ENCODE assay signal across 15 cellular contexts in the genomic region with DNA sequence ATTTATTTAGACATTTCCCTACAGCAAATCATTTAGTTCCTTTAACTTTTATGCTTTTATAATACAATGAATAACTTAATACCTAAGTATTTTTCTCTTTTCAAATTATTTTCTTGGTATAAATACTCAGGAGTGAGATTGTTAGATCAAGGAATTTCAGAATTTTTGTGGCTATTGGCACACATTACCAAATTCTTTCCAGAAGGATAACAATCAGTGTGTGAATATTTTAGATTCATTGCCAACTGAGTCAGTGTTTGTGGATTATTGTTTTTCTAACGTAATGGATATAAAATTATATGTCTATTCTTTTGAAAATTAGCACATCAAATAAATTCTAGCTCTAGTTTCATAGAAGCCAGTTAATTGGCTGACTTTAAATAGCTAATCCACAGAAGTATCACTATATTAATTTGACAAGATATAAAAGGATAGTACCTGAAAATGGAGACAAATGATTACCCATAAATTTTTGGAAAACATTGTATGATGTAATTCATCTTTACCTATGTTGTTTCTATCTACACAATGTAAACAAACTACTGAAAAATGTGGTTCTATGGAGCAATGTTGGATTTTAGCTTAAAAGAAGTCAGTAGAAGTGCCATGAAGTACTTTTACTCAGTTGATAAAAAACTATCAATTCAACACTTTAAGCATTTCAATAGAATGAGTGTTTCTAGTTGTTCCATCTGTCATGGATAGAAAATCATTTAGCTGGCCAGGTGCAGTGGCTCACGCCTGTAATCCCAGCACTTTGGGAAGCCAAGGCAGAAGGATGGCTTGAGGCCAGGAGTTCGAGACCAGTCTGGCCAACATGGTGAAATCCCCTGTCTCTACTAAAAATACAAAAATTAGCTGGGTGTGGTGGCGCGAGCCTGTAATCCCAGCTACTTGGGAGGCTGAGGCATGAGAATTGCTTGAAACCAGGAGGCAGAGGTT.
A peak's percentile ranks its signal among the peaks of the same experiment; 100 is the strongest.
DNase-seq lines count a peak whose midpoint lies in the region; ATAC-seq and TF ChIP-seq lines count a peak whose summit lies in the region.
"Had no signal": no experiment of that assay in that cellular context is flagged by ENCODE, and none has a peak within 500 bp of the region (broad histone marks: within the 10 kb centered on the region; RNA-seq: fewer than 3 reads in every experiment).

No MANE protein-coding gene starts in this region.

- ATAC-seq in right lobe of liver = no peak
- no peak for ATAC-seq in GM18858 (IDR thresholded peaks at IDR 0.05; ENCODE audit: unreplicated experiment)
- ATAC-seq: foreskin keratinocyte had no signal

- intact Hi-C loops in right lobe of liver (cut with DNase I) = no loop called here

- H3K9me3 ChIP-seq in right lobe of liver = no peaks in the 10 kb centered on the region

- DNase-seq in AG09319 (ENCODE audit: extremely low read depth, low read depth) (peak; percentile 22), LHCN-M2 (ENCODE audit: low read depth) (peak; percentile 59), choroid plexus epithelial cell (ENCODE audit: low read depth) (peak; percentile 71), kidney glomerular epithelial cell (lab: John Stamatoyannopoulos, UW) (peak; percentile 62), right lobe of liver (no peak), AML-193 (lab: John Stamatoyannopoulos, UW) (no peak), NCI-H1417 treated with DMSO at 0.1 percent for 48 hours (lab: John Stamatoyannopoulos, UW) (no peak)
- DNase-seq: activated naive CD4-positive, alpha-beta T cell; cerebellar nuclear complex; islet precursor cell; retina; stimulated activated CD4-positive, alpha-beta T cell treated with anti-CD3 and anti-CD28 coated beads, Interleukin-4, amount 100 ng/mL, for 1 hour had no signal

- H3K27me3 ChIP-seq in right lobe of liver = no peaks in the 10 kb centered on the region
- H3K27me3 ChIP-seq: foreskin keratinocyte had no signal

- no peak for TF ChIP-seq POLR2A in right lobe of liver (IDR thresholded peaks at IDR 0.05)

- H3K27ac ChIP-seq in right lobe of liver = no peak overlapping the region
- H3K27ac ChIP-seq: C4-2B, foreskin keratinocyte had no signal

- TF ChIP-seq CTCF in AG09319 (IDR thresholded peaks at IDR 0.05; ENCODE audit: low read depth, low read length) (no peak), choroid plexus epithelial cell (conservative IDR thresholded peaks at IDR 0.05; ENCODE audit: low read depth, low read length) (no peak), right lobe of liver (IDR thresholded peaks at IDR 0.05) (no peak)

- no peaks in the 10 kb centered on the region for H3K36me3 ChIP-seq in right lobe of liver

- H3K4me3 ChIP-seq in choroid plexus epithelial cell (ENCODE audit: low read depth, low read length) (no peak overlapping the region), right lobe of liver (no peak overlapping the region)

- H3K4me1 ChIP-seq in right lobe of liver = no peaks in the 10 kb centered on the region
- H3K4me1 ChIP-seq: foreskin keratinocyte had no signal

- WGBS in right lobe of liver (ENCODE audit: insufficient coverage, low coverage, low lambda C conversion rate, missing lambda C conversion rate) = 77% methylated on average over 5 of the region's 5 CpGs

Comparison
In these comparisons a context has a peak if more than half of its experiments do, and no peak if none do; other contexts are left out.
1. DNase-seq: peak in AG09319 (single experiment), LHCN-M2 (single experiment), choroid plexus epithelial cell (single experiment) and kidney glomerular epithelial cell (single experiment); none in right lobe of liver (0 of 3), AML-193 (0 of 2) and NCI-H1417 treated with DMSO at 0.1 percent for 48 hours (single experiment).